ENCODE assay signal across 1 cellular context in the genomic region with DNA sequence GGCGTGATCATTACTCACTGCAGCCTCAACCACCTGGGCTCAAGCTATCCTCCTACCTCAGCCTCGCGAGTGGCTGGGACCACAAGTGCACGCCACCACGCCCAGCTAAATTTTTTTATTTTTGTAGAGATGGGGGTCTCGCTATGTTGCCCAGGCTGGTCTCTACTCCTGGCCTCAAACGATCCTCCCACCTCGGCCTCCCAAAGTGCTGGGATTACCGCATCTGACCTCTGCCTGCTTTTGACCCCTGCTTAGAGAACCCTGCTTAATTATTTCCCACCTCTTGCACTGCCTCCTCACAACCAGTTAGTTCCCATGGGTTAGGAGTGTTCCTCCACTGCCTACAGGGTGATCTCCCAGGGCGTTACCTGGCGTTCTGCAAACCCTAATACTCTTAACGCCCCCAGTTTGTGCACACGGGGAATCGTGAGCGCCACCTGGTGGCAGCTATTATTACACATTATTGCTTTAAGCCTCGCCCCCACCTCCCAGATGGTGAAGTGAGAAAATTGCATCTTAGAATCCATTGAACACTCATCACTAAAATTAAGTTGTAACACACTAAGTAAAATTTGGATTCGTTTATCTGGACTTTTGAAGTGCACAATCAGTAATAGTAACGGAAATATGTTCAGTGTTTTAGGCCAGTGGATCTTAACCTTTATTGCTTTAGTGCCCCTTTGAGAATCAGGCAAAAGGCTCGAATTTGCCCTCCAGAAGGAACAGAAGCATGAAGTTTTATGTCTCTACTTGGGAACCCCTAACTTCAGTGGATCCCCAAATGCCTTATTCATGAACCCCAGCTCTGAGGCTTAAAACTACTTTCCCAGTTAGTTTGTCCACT.
TF ChIP-seq lines count a peak whose summit lies in the region.

No MANE protein-coding gene starts in this region.

TF ChIP-seq in A549, 52 proteins besides CTCF, POLR2A, EP300 and RAD21 (continued from another document):
- no peak for TF ChIP-seq KDM1A (IDR thresholded peaks at IDR 0.05; ENCODE audit: low read depth)
- no peak for TF ChIP-seq TP53 (CRISPR knock-in tag; IDR thresholded peaks at IDR 0.05)
- no peak for TF ChIP-seq NPAS2 (CRISPR knock-in tag; IDR thresholded peaks at IDR 0.05; ENCODE audit: borderline replicate concordance)
- TF ChIP-seq, protein P1, sequence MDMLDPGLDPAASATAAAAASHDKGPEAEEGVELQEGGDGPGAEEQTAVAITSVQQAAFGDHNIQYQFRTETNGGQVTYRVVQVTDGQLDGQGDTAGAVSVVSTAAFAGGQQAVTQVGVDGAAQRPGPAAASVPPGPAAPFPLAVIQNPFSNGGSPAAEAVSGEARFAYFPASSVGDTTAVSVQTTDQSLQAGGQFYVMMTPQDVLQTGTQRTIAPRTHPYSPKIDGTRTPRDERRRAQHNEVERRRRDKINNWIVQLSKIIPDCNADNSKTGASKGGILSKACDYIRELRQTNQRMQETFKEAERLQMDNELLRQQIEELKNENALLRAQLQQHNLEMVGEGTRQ (IDR thresholded peaks at IDR 0.05): no peak
- TF ChIP-seq FOXS1 (CRISPR knock-in tag; IDR thresholded peaks at IDR 0.05): no peak
